8 cellular contexts compared by ENCODE assay signal in genomic region chr17:35244345-35245195, GRCh38. TPM values are rescaled to one million over a fixed set of nuclear protein-coding genes. Genes with fewer than 3 reads are reported as not detected.
DNase-seq lines count a peak whose midpoint lies in the region; ATAC-seq and TF ChIP-seq lines count a peak whose summit lies in the region.

No MANE protein-coding gene starts in this region.

- ATAC-seq in HG02610 (IDR thresholded peaks at IDR 0.05; ENCODE audit: unreplicated experiment), result peak; percentile 57
- peak; percentile 6 for ATAC-seq in aorta (ENCODE audit: low FRiP score)

- 55 to 62% methylated on average over 13 of the region's 13 CpGs for WGBS in aorta, 2 donors

- no peaks in the 10 kb centered on the region for H3K79me2 ChIP-seq in DOHH2 (ENCODE audit: control insufficient read depth, low read length)

- peaks cover 3% of the 10 kb centered on the region; the same call in 1 of the 2 replicates for H3K27me3 ChIP-seq in DOHH2 (ENCODE audit: control insufficient read depth, low read length)
- no peaks in the 10 kb centered on the region for H3K27me3 ChIP-seq in cardiac muscle cell
- H3K27me3 ChIP-seq in aorta (ENCODE audit: control insufficient read depth in 1 of 2, insufficient read depth in 2 of 2, low read length in 1 of 2), result no peaks in the 10 kb centered on the region

- H3K4me3 ChIP-seq in DOHH2 (ENCODE audit: low read length) (peak overlapping the region; percentile 86), cardiac muscle cell (peak overlapping the region; percentile 63), retinal pigment epithelial cell (ENCODE audit: low read length) (peak overlapping the region; percentile 87), aorta (ENCODE audit: low read length in 2 of 2) (no peak overlapping the region)

- H3K4me1 ChIP-seq in DOHH2 (ENCODE audit: control insufficient read depth, low read length) (peaks cover 24% of the 10 kb centered on the region), cardiac muscle cell (ENCODE audit: low read depth) (peaks cover 18% of the 10 kb centered on the region), aorta (ENCODE audit: control insufficient read depth in 1 of 2, insufficient read depth in 2 of 2, low read length in 2 of 2) (no peaks in the 10 kb centered on the region)

- intact Hi-C loops in aorta (cut with DNase I), result loop anchor here in 1 of 2 donors (5.0 kb wide), 1 partner anchor 188 kb away; the partner anchor contains the start of gene SLFN12

- no peaks in the 10 kb centered on the region for H3K9me2 ChIP-seq in DOHH2 (replicated peaks; ENCODE audit: control insufficient read depth, low read length)

- H3K9me3 ChIP-seq in DOHH2 (ENCODE audit: control insufficient read depth, insufficient read depth, low read length), result no peaks in the 10 kb centered on the region
- no peaks in the 10 kb centered on the region for H3K9me3 ChIP-seq in cardiac muscle cell (ENCODE audit: low read depth)
- H3K9me3 ChIP-seq in aorta (ENCODE audit: control insufficient read depth, low read length), result no peaks in the 10 kb centered on the region

- peak overlapping the region; percentile 88 for H3K4me2 ChIP-seq in DOHH2 (ENCODE audit: low read length)

- no peaks in the 10 kb centered on the region for H3K36me3 ChIP-seq in DOHH2 (ENCODE audit: control insufficient read depth, low read length)
- no peaks in the 10 kb centered on the region for H3K36me3 ChIP-seq in cardiac muscle cell
- no peaks in the 10 kb centered on the region for H3K36me3 ChIP-seq in aorta (ENCODE audit: control insufficient read depth in 1 of 2, insufficient read depth in 2 of 2, low read length in 1 of 2)

- no peaks in the 10 kb centered on the region for H4K20me1 ChIP-seq in DOHH2 (ENCODE audit: control insufficient read depth, insufficient read depth, low read depth, low read length)

- no peak overlapping the region for H3K27ac ChIP-seq in DOHH2 (ENCODE audit: low read depth, low read length)
- H3K27ac ChIP-seq in cardiac muscle cell, result no peak overlapping the region
- no peak overlapping the region for H3K27ac ChIP-seq in aorta (ENCODE audit: low read depth in 1 of 2, low read length in 2 of 2)

- no peaks in the 10 kb centered on the region for H3F3A ChIP-seq in DOHH2 (ENCODE audit: control insufficient read depth, insufficient read depth)

- DNase-seq in RPMI7951 (ENCODE audit: low read depth) (peak; percentile 90), activated gamma-delta T cell treated with Interleukin-2 at 50 U/mL for 16 hours (peak; percentile 82), cardiac muscle cell (ENCODE audit: low read depth in 1 of 2, low spot score in 1 of 2) (peak; percentile 16 to 90), retinal pigment epithelial cell (ENCODE audit: low read depth) (no peak), aorta (peak; percentile 89 to 90), HPDE6-E6E7 (ENCODE audit: extremely low spot score) (no peak)

- TF ChIP-seq CTCF in DOHH2 (IDR thresholded peaks at IDR 0.05; ENCODE audit: low read depth, low read length, poor library complexity, severe bottlenecking) (no peak), cardiac muscle cell (IDR thresholded peaks at IDR 0.05; ENCODE audit: low read depth, low read length) (no peak), retinal pigment epithelial cell (conservative IDR thresholded peaks at IDR 0.05; ENCODE audit: low read depth, low read length) (no peak)

RNA-seq across cellular contexts. Expression of gene SLFN5, which starts 1.7 kb away (rescaled TPM):
- total RNA-seq in RPMI7951 (2014; rRNA removed; shearing (Covaris generic)), result 9.7 and 12.0 TPM in 2 replicates
- total RNA-seq in cardiac muscle cell (6.2 and 8.3 TPM in 2 replicates), aorta (10 to 100 TPM; 40.4 to 66.3 TPM)
- polyA plus RNA-seq in cardiac muscle cell (2.7 and 8.9 TPM in 2 replicates), aorta (1 to 10 TPM; 3.3 to 4.6 TPM)

RNA-seq across cellular contexts. Expression of gene SLC35G3, which starts 50.4 kb away (rescaled TPM):
- not detected in 2 replicates for total RNA-seq in RPMI7951 (2014; rRNA removed; shearing (Covaris generic))
- total RNA-seq in cardiac muscle cell, result 0.21 TPM in 1 of 2 replicates, not detected in the other
- 0.11 and 0.65 TPM in 2 replicates for polyA plus RNA-seq in cardiac muscle cell
- not detected for total RNA-seq in aorta
- not detected for polyA plus RNA-seq in aorta

Comparison
In these comparisons a context has a peak if more than half of its experiments do, and no peak if none do; other contexts are left out.
1. H3K4me3 ChIP-seq: peak in DOHH2 (single experiment), cardiac muscle cell (single experiment) and retinal pigment epithelial cell (single experiment); none in aorta (0 of 2).
2. DNase-seq: peak in RPMI7951 (single experiment), activated gamma-delta T cell treated with Interleukin-2 at 50 U/mL for 16 hours (single experiment), cardiac muscle cell (2 of 2) and aorta (2 of 2); none in retinal pigment epithelial cell (single experiment) and HPDE6-E6E7 (single experiment).